Comparison of ENCODE assay signal across 8 cellular contexts in genomic region chr11:79440451-79441158, GRCh38. TPM values are rescaled to one million over a fixed set of nuclear protein-coding genes. Genes with fewer than 3 reads are reported as not detected.
DNase-seq lines count a peak whose midpoint lies in the region; ATAC-seq and TF ChIP-seq lines count a peak whose summit lies in the region.

Gene TENM4, minus strand, starts transcription at chr11:79441030. Its CDS starts 371,086 bp downstream, at chr11:79069944.

- TF ChIP-seq CTCF in RWPE2 (IDR thresholded peaks at IDR 0.05; ENCODE audit: poor library complexity, severe bottlenecking) (peak; percentile 69), epithelial cell of proximal tubule (conservative IDR thresholded peaks at IDR 0.05; ENCODE audit: low read depth, low read length) (peak; percentile 43), tibial nerve (IDR thresholded peaks at IDR 0.05) (peak in 4 of 5 experiments; percentile 23 to 40 (median 30))

- no peak for TF ChIP-seq EP300 in tibial nerve (IDR thresholded peaks at IDR 0.05)

- H3K27me3 ChIP-seq in RWPE2 (ENCODE audit: insufficient read depth, poor library complexity, severe bottlenecking) = no peaks in the 10 kb centered on the region
- H3K27me3 ChIP-seq in tibial nerve = peaks cover 0 to 76% of the 10 kb centered on the region in 2 donors

- H3K27ac ChIP-seq in RWPE2 (ENCODE audit: poor library complexity, severe bottlenecking) = peak within 1 kb of the TSS; percentile 91
- peak within 1 kb of the TSS in 3 of 4 donors; percentile 28 to 80 (median 74) for H3K27ac ChIP-seq in tibial nerve

- H3K4me3 ChIP-seq in RWPE2 (ENCODE audit: severe bottlenecking) = peak within 1 kb of the TSS; percentile 74
- H3K4me3 ChIP-seq in epithelial cell of proximal tubule (ENCODE audit: low read depth, low read length) = peak within 1 kb of the TSS; percentile 91
- peak within 1 kb of the TSS; percentile 40 to 67 (median 51) for H3K4me3 ChIP-seq in tibial nerve

- WGBS in tibial nerve, 2 donors = 1% methylated on average over 25 to 76 of the region's 83 CpGs

- H3K9me3 ChIP-seq in RWPE2 (ENCODE audit: severe bottlenecking) = peaks cover 2% of the 10 kb centered on the region
- no peaks in the 10 kb centered on the region for H3K9me3 ChIP-seq in tibial nerve

- ATAC-seq in HG03159 (IDR thresholded peaks at IDR 0.05; ENCODE audit: unreplicated experiment) (peak; percentile 42), RWPE2 (ENCODE audit: low read depth) (peak; percentile 35), HG03460 (IDR thresholded peaks at IDR 0.05; ENCODE audit: unreplicated experiment) (no peak)

- peak in 1 of 2 donors; percentile 55 for TF ChIP-seq POLR2A in tibial nerve (IDR thresholded peaks at IDR 0.05)

- DNase-seq in SIG-M5 treated with dmso at 0.1 percent for 504 hours (lab: John Stamatoyannopoulos, UW; ENCODE audit: unreplicated experiment) (peak; percentile 37), SIG-M5 (lab: John Stamatoyannopoulos, UW) (no peak), RWPE2 (ENCODE audit: low spot score) (peak; percentile 69), epithelial cell of proximal tubule (ENCODE audit: low read depth) (no peak), midbrain (lab: John Stamatoyannopoulos, UW) (peak; percentile 69), tibial nerve (ENCODE audit: low spot score in 2 of 2) (peak; percentile 52 to 71)

- no peaks in the 10 kb centered on the region for H3K36me3 ChIP-seq in RWPE2 (ENCODE audit: low read depth)
- H3K36me3 ChIP-seq in tibial nerve = no peaks in the 10 kb centered on the region

- H3K4me1 ChIP-seq in RWPE2 (ENCODE audit: insufficient read depth, poor library complexity, severe bottlenecking) (no peaks in the 10 kb centered on the region), tibial nerve (peaks cover 0 to 56% (median 33%) of the 10 kb centered on the region in 4 donors)

RNA-seq across cellular contexts. Expression of gene TENM4, which starts in this region (rescaled TPM):
- total RNA-seq in epithelial cell of proximal tubule (12.6 and 22.2 TPM in 2 replicates), tibial nerve (10 to 100 TPM; 15.3 to 36.3 (median 19.6) TPM)

Comparison
In these comparisons a context has a peak if more than half of its experiments do, and no peak if none do; other contexts are left out.
1. DNase-seq: peak in SIG-M5 treated with dmso at 0.1 percent for 504 hours (single experiment), RWPE2 (single experiment), midbrain (single experiment) and tibial nerve (2 of 2); none in SIG-M5 (single experiment) and epithelial cell of proximal tubule (single experiment).
2. Peak in every context shown above with its lines, with median percentiles within 50 percentile points of each other: H3K4me3 ChIP-seq and CTCF ChIP-seq.